Comparison of ENCODE assay signal across 8 cellular contexts in the genomic region with DNA sequence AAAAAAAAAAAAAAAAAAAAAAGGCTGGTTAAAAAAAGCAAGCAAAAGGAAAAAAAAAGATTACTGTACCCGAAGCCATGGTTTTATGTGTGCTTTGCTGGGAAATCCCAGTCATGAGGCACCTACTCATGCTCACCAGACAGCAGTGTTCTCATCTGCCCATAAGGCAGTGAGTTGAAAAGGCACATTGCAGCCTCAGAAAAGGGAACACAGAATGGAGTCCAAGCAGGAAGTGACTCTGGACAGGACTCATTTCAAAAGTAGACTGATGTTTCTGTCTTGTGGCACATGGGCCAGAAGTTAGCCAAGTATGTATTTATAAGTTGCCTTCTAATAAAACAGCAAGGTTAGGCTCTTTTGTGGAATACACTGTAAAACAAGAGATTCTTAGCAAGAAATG. TPM values are rescaled to one million over a fixed set of nuclear protein-coding genes. Genes with fewer than 3 reads are reported as not detected.
DNase-seq lines count a peak whose midpoint lies in the region; ATAC-seq and TF ChIP-seq lines count a peak whose summit lies in the region.

No MANE protein-coding gene starts in this region.

- TF ChIP-seq CTCF in GM13976 (IDR thresholded peaks at IDR 0.05; ENCODE audit: borderline replicate concordance, control extremely low read depth, extremely low read depth, insufficient read depth, missing control alignments) (no peak), retinal pigment epithelial cell (conservative IDR thresholded peaks at IDR 0.05; ENCODE audit: low read depth, low read length) (no peak)

- ATAC-seq in GM21360 (IDR thresholded peaks at IDR 0.05; ENCODE audit: unreplicated experiment): peak; percentile 81
- peak; percentile 73 for ATAC-seq in HG03520 (IDR thresholded peaks at IDR 0.05; ENCODE audit: unreplicated experiment)

- DNase-seq in GM13976 (ENCODE audit: low spot score) (peak; percentile 71), amniotic epithelial cell (ENCODE audit: low read depth) (peak; percentile 48), retinal pigment epithelial cell (ENCODE audit: low read depth) (peak; percentile 89), NCI-H1105 (lab: John Stamatoyannopoulos, UW) (no peak), SK-N-DZ (ENCODE audit: low spot score) (no peak)
- no peak for DNase-seq in activated CD8-positive, alpha-beta memory T cell treated with anti-CD3 and anti-CD28 coated beads, Interleukin-2, amount 50 U/mL, for 4 hours

- in situ Hi-C loops in GM13976 (cut with MboI; ENCODE audit: low sequenced_read_pairs, unreplicated experiment): no loop called here

- no peak overlapping the region for H3K4me3 ChIP-seq in retinal pigment epithelial cell (ENCODE audit: low read length)

RNA-seq across cellular contexts. Expression of a gene that starts 40.2 kb away (rescaled TPM):
- 23.1 and 30.8 TPM in 2 replicates for polyA plus RNA-seq in SK-N-DZ (2014; cell fraction: cytosol; rRNA removed)
- polyA plus RNA-seq in SK-N-DZ (2014; cell fraction: nucleus; rRNA removed): 31.8 and 34.5 TPM in 2 replicates

Comparison
In these comparisons a context has a peak if more than half of its experiments do, and no peak if none do; other contexts are left out.
1. DNase-seq: peak in GM13976 (single experiment), amniotic epithelial cell (single experiment) and retinal pigment epithelial cell (single experiment); none in NCI-H1105 (single experiment), SK-N-DZ (single experiment) and activated CD8-positive, alpha-beta memory T cell treated with anti-CD3 and anti-CD28 coated beads, Interleukin-2, amount 50 U/mL, for 4 hours (single experiment).